ENCODE assay signal across 13 cellular contexts in the genomic region with DNA sequence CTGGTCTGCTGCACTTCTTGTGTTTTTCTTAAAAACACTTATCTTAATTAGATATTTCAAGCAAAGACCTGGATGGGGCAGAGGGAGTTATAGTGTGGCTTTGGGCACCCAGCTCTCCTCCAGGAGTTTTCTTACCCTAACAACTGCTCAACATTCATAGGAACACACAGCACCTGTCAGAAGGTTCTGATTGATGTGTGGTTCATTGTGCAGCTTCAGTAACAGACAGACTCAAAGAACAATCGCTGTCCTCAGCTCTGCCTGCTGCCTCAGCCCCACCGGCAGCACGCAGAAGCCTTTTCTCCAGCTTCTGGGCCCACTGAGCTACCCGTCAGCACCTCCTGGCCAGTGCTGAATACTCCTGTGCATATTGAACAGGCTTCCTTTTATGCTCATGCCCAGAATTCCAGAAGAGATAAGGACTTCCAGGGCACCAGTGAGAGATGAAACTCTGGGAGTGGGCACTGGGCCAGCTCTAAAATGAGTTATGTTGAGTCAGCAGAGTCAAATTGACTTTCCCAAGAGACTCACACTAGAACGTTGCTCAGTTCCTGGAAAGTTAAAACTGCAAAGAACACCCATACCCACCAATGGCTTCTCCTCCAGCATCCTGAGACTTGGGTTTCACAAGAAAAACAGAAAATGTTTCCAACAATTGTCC.
DNase-seq lines count a peak whose midpoint lies in the region; ATAC-seq and TF ChIP-seq lines count a peak whose summit lies in the region.
"Had no signal": no experiment of that assay in that cellular context is flagged by ENCODE, and none has a peak within 500 bp of the region (broad histone marks: within the 10 kb centered on the region; RNA-seq: fewer than 3 reads in every experiment).

No MANE protein-coding gene starts in this region.

- CTCF ChIA-PET in activated CD8-positive, alpha-beta T cell treated with anti-CD3 and anti-CD28 coated beads for 36 hours (lab: Charles Lee): no interaction called here
- CTCF ChIA-PET in T-cell (lab: Charles Lee): no interaction called here

- H3K36me3 Mint-ChIP-seq in activated CD8-positive, alpha-beta T cell treated with anti-CD3 and anti-CD28 coated beads for 36 hours (ENCODE audit: low read depth): no peaks in the 10 kb centered on the region
- H3K36me3 Mint-ChIP-seq in T-cell: no peaks in the 10 kb centered on the region
- H3K36me3 Mint-ChIP-seq: activated naive CD8-positive, alpha-beta T cell; natural killer cell treated with Interleukin-12 subunit alpha and Interleukin-12 subunit beta and Interleukin-15 and Interleukin-18, amount 100 ng/mL, for 72 hours had no signal

- POLR2A ChIA-PET in activated CD8-positive, alpha-beta T cell treated with anti-CD3 and anti-CD28 coated beads for 36 hours (lab: Charles Lee): no interaction called here
- POLR2A ChIA-PET in T-cell (lab: Charles Lee): no interaction called here

- H3K27me3 Mint-ChIP-seq in activated CD8-positive, alpha-beta T cell treated with anti-CD3 and anti-CD28 coated beads for 36 hours: peaks cover 1% of the 10 kb centered on the region
- H3K27me3 Mint-ChIP-seq in T-cell: peaks cover 16 to 21% of the 10 kb centered on the region in 2 donors

- intact Hi-C loops in posterior vena cava (cut with DNase I): no loop called here
- intact Hi-C loops in activated CD8-positive, alpha-beta T cell treated with anti-CD3 and anti-CD28 coated beads for 36 hours (cut with micrococcal nuclease): no loop called here

- peak; percentile 42 for DNase-seq in Daoy (ENCODE audit: low read depth)
- DNase-seq in T1000 (lab: John Stamatoyannopoulos, UW): peak; percentile 22
- peak; percentile 52 for DNase-seq in foreskin melanocyte
- DNase-seq in posterior vena cava (ENCODE audit: low spot score): peak; percentile 79
- no peak for DNase-seq in activated CD8-positive, alpha-beta T cell treated with anti-CD3 and anti-CD28 coated beads for 36 hours
- DNase-seq in stimulated activated CD4-positive, alpha-beta T cell treated with anti-CD3 and anti-CD28 coated beads, Interleukin-15, amount 100 ng/mL, for 24 hours: no peak
- no peak for DNase-seq in T-cell
- no peak for DNase-seq in NCI-H2081 (lab: John Stamatoyannopoulos, UW)
- DNase-seq: activated CD4-positive, alpha-beta T cell treated with anti-CD3 and anti-CD28 coated beads for 4 hours; NCI-H187 treated with DMSO at 0.1 percent for 48 hours had no signal

- H3K4me3 Mint-ChIP-seq in activated CD8-positive, alpha-beta T cell treated with anti-CD3 and anti-CD28 coated beads for 36 hours: no peak overlapping the region
- no peak overlapping the region for H3K4me3 Mint-ChIP-seq in T-cell
- H3K4me3 Mint-ChIP-seq: activated naive CD8-positive, alpha-beta T cell; natural killer cell treated with Interleukin-12 subunit alpha and Interleukin-12 subunit beta and Interleukin-15 and Interleukin-18, amount 100 ng/mL, for 72 hours had no signal

- no peak for TF ChIP-seq CTCF in activated CD8-positive, alpha-beta T cell treated with anti-CD3 and anti-CD28 coated beads for 36 hours (IDR thresholded peaks at IDR 0.05)

- H3K27ac Mint-ChIP-seq in activated CD8-positive, alpha-beta T cell treated with anti-CD3 and anti-CD28 coated beads for 36 hours: no peak overlapping the region
- no peak overlapping the region for H3K27ac Mint-ChIP-seq in T-cell
- H3K27ac Mint-ChIP-seq: activated naive CD8-positive, alpha-beta T cell; natural killer cell treated with Interleukin-12 subunit alpha and Interleukin-12 subunit beta and Interleukin-15 and Interleukin-18, amount 100 ng/mL, for 72 hours had no signal

- no peaks in the 10 kb centered on the region for H3K4me1 Mint-ChIP-seq in activated CD8-positive, alpha-beta T cell treated with anti-CD3 and anti-CD28 coated beads for 36 hours (ENCODE audit: low read depth)
- no peaks in the 10 kb centered on the region for H3K4me1 Mint-ChIP-seq in T-cell

- H3K9me3 Mint-ChIP-seq in activated CD8-positive, alpha-beta T cell treated with anti-CD3 and anti-CD28 coated beads for 36 hours: no peaks in the 10 kb centered on the region
- H3K9me3 Mint-ChIP-seq in T-cell: no peaks in the 10 kb centered on the region
- H3K9me3 Mint-ChIP-seq: natural killer cell treated with Interleukin-12 subunit alpha and Interleukin-12 subunit beta and Interleukin-15 and Interleukin-18, amount 100 ng/mL, for 72 hours had no signal

- ATAC-seq in activated CD8-positive, alpha-beta T cell treated with anti-CD3 and anti-CD28 coated beads for 36 hours: no peak
- no peak for ATAC-seq in T-cell (replicated peaks in 1 of 4)
- ATAC-seq: Panc1 had no signal

Comparison
In these comparisons a context has a peak if more than half of its experiments do, and no peak if none do; other contexts are left out.
1. DNase-seq: peak in Daoy (single experiment), T1000 (single experiment), foreskin melanocyte (single experiment) and posterior vena cava (single experiment); none in activated CD8-positive, alpha-beta T cell treated with anti-CD3 and anti-CD28 coated beads for 36 hours (single experiment), stimulated activated CD4-positive, alpha-beta T cell treated with anti-CD3 and anti-CD28 coated beads, Interleukin-15, amount 100 ng/mL, for 24 hours (single experiment), T-cell (0 of 34) and NCI-H2081 (0 of 2).